In genomic region chr14:32980887-32981501, GRCh38 we compare ENCODE assay signal across 14 cellular contexts. TPM values are rescaled to one million over a fixed set of nuclear protein-coding genes. Genes with fewer than 3 reads are reported as not detected.
"Had no signal": no experiment of that assay in that cellular context is flagged by ENCODE, and none has a peak within 500 bp of the region (broad histone marks: within the 10 kb centered on the region; RNA-seq: fewer than 3 reads in every experiment).

No MANE protein-coding gene starts in this region.

- H3K4me1 ChIP-seq: sigmoid colon, upper lobe of right lung had no signal

- H3K4me1 Mint-ChIP-seq: activated naive CD8-positive, alpha-beta T cell treated with anti-CD3 and anti-CD28 coated beads, Interleukin-2, amount 10 ng/mL, durations not matched to agents 7 days and 5 days had no signal

- H3K4me3 ChIP-seq: hepatocyte, sigmoid colon, upper lobe of right lung had no signal

- H2AFZ ChIP-seq: hepatocyte had no signal

- H3K27me3 ChIP-seq: hepatocyte, sigmoid colon, upper lobe of right lung had no signal

- DNase-seq: activated CD4-positive, alpha-beta memory T cell treated with anti-CD3 and anti-CD28 coated beads for 36 hours; activated CD8-positive, alpha-beta memory T cell treated with anti-CD3 and anti-CD28 coated beads, Interleukin-2, amount 50 U/mL, for 4 hours; activated naive CD8-positive, alpha-beta T cell treated with anti-CD3 and anti-CD28 coated beads, Interleukin-2, amount 10 ng/mL, durations not matched to agents 7 days and 5 days; anterior cingulate cortex; dermis blood vessel endothelial cell; erythroblast; kidney glomerular epithelial cell; sigmoid colon; stimulated activated CD4-positive, alpha-beta T cell treated with anti-CD3 and anti-CD28 coated beads, Interleukin-4, amount 100 ng/mL, for 1 hour; stimulated activated CD8-positive, alpha-beta memory T cell treated with anti-CD3 and anti-CD28 coated beads, Interleukin-4, amount 100 ng/mL, for 48 hours; upper lobe of right lung had no signal

- ATAC-seq: upper lobe of right lung had no signal

- H3K27ac ChIP-seq: hepatocyte, sigmoid colon, upper lobe of right lung had no signal

- H3K4me3 Mint-ChIP-seq: activated CD4-positive, alpha-beta memory T cell treated with anti-CD3 and anti-CD28 coated beads for 36 hours; activated naive CD8-positive, alpha-beta T cell treated with anti-CD3 and anti-CD28 coated beads, Interleukin-2, amount 10 ng/mL, durations not matched to agents 7 days and 5 days; neural crest cell; stimulated activated naive CD8-positive, alpha-beta T cell treated with anti-CD3 and anti-CD28 coated beads, Interleukin-15, Interleukin-2, amounts not matched to agents 100 ng/mL and 50 ng/mL, for 24 hours had no signal

- H3K36me3 Mint-ChIP-seq: activated CD4-positive, alpha-beta memory T cell treated with anti-CD3 and anti-CD28 coated beads for 36 hours; activated naive CD8-positive, alpha-beta T cell treated with anti-CD3 and anti-CD28 coated beads, Interleukin-2, amount 10 ng/mL, durations not matched to agents 7 days and 5 days had no signal

- H3K9me3 Mint-ChIP-seq: activated CD4-positive, alpha-beta memory T cell treated with anti-CD3 and anti-CD28 coated beads for 36 hours; activated naive CD8-positive, alpha-beta T cell treated with anti-CD3 and anti-CD28 coated beads, Interleukin-2, amount 10 ng/mL, durations not matched to agents 7 days and 5 days; neural crest cell; stimulated activated naive CD8-positive, alpha-beta T cell treated with anti-CD3 and anti-CD28 coated beads, Interleukin-15, Interleukin-2, amounts not matched to agents 100 ng/mL and 50 ng/mL, for 24 hours had no signal

- H3K9me3 ChIP-seq: sigmoid colon, upper lobe of right lung had no signal

- H3K79me2 ChIP-seq: hepatocyte had no signal

- H3K4me2 ChIP-seq: hepatocyte had no signal

- H3K36me3 ChIP-seq: sigmoid colon, upper lobe of right lung had no signal

- H3K27me3 Mint-ChIP-seq: activated naive CD8-positive, alpha-beta T cell treated with anti-CD3 and anti-CD28 coated beads, Interleukin-2, amount 10 ng/mL, durations not matched to agents 7 days and 5 days; stimulated activated naive CD8-positive, alpha-beta T cell treated with anti-CD3 and anti-CD28 coated beads, Interleukin-15, Interleukin-2, amounts not matched to agents 100 ng/mL and 50 ng/mL, for 24 hours had no signal

- H3K27ac Mint-ChIP-seq: activated CD4-positive, alpha-beta memory T cell treated with anti-CD3 and anti-CD28 coated beads for 36 hours; activated naive CD8-positive, alpha-beta T cell treated with anti-CD3 and anti-CD28 coated beads, Interleukin-2, amount 10 ng/mL, durations not matched to agents 7 days and 5 days; stimulated activated naive CD8-positive, alpha-beta T cell treated with anti-CD3 and anti-CD28 coated beads, Interleukin-15, Interleukin-2, amounts not matched to agents 100 ng/mL and 50 ng/mL, for 24 hours had no signal

RNA-seq across cellular contexts. Expression of gene NPAS3, which starts 42.3 kb away (rescaled TPM):
- total RNA-seq: activated CD4-positive, alpha-beta memory T cell treated with anti-CD3 and anti-CD28 coated beads for 36 hours; activated naive CD8-positive, alpha-beta T cell treated with anti-CD3 and anti-CD28 coated beads, Interleukin-2, amount 10 ng/mL, durations not matched to agents 7 days and 5 days; dermis blood vessel endothelial cell had no signal
